Comparison of ENCODE assay signal across 16 cellular contexts in genomic region chr1:102099916-102100315, GRCh38.
DNase-seq lines count a peak whose midpoint lies in the region; ATAC-seq and TF ChIP-seq lines count a peak whose summit lies in the region.
"Had no signal": no experiment of that assay in that cellular context is flagged by ENCODE, and none has a peak within 500 bp of the region (broad histone marks: within the 10 kb centered on the region; RNA-seq: fewer than 3 reads in every experiment).

No MANE protein-coding gene starts in this region.

- no peaks in the 10 kb centered on the region for H3K79me2 ChIP-seq in GM23338 (replicated peaks; ENCODE audit: insufficient read depth)

- no peaks in the 10 kb centered on the region for H4K20me1 ChIP-seq in GM23338 (replicated peaks; ENCODE audit: insufficient read depth)

- H3K27me3 Mint-ChIP-seq in GM23338 (ENCODE audit: insufficient read depth, low read depth, poor library complexity): no peaks in the 10 kb centered on the region
- H3K27me3 Mint-ChIP-seq: CD4-positive, alpha-beta memory T cell had no signal

- no peaks in the 10 kb centered on the region; the same call in 2 of the 3 replicates for H3K9me3 Mint-ChIP-seq in GM23338

- no peaks in the 10 kb centered on the region for H3K27me3 ChIP-seq in GM23338 (ENCODE audit: insufficient read depth)
- H3K27me3 ChIP-seq in effector memory CD4-positive, alpha-beta T cell (replicated peaks; ENCODE audit: control insufficient read depth, insufficient read depth, low read length, poor library complexity, severe bottlenecking): no peaks in the 10 kb centered on the region
- H3K27me3 ChIP-seq: BE2C had no signal

- H3K4me3 Mint-ChIP-seq in GM23338: no peak overlapping the region
- H3K4me3 Mint-ChIP-seq: CD4-positive, alpha-beta memory T cell had no signal

- DNase-seq in GM23338 (ENCODE audit: low spot score): no peak
- DNase-seq in epithelial cell of proximal tubule (ENCODE audit: low read depth): peak; percentile 40
- DNase-seq in kidney tubule cell (ENCODE audit: low spot score): peak; percentile 75
- DNase-seq in effector memory CD4-positive, alpha-beta T cell: no peak
- DNase-seq in AG20443 (ENCODE audit: low spot score): no peak
- DNase-seq in NCI-H2081 (lab: John Stamatoyannopoulos, UW): no peak
- DNase-seq: BE2C; CD4-positive, alpha-beta memory T cell; DMS153; DMS79 treated with DMSO at 0.1 percent for 48 hours; EL had no signal

- H3K36me3 ChIP-seq in GM23338 (ENCODE audit: insufficient read depth): no peaks in the 10 kb centered on the region
- no peaks in the 10 kb centered on the region for H3K36me3 ChIP-seq in effector memory CD4-positive, alpha-beta T cell (ENCODE audit: control insufficient read depth, insufficient read depth, low read length)
- H3K36me3 ChIP-seq: BE2C had no signal

- H3K36me3 Mint-ChIP-seq in GM23338 (ENCODE audit: low read depth): peaks cover 6% of the 10 kb centered on the region; the same call in 2 of the 3 replicates
- H3K36me3 Mint-ChIP-seq: CD4-positive, alpha-beta memory T cell had no signal

- peaks cover 14% of the 10 kb centered on the region for H3K4me1 ChIP-seq in GM23338 (ENCODE audit: insufficient read depth)
- H3K4me1 ChIP-seq in effector memory CD4-positive, alpha-beta T cell (ENCODE audit: control insufficient read depth, insufficient read depth, low read length, poor library complexity, severe bottlenecking): no peaks in the 10 kb centered on the region
- H3K4me1 ChIP-seq: BE2C had no signal

- H3K27ac ChIP-seq in GM23338 (ENCODE audit: low read depth): peak overlapping the region; percentile 7; the same call in 1 of the 2 replicates
- no peak overlapping the region for H3K27ac ChIP-seq in effector memory CD4-positive, alpha-beta T cell (ENCODE audit: insufficient read depth, low read length, poor library complexity, severe bottlenecking)
- H3K27ac ChIP-seq: C4-2B, HL-60 had no signal

- TF ChIP-seq CTCF in GM23338 (conservative IDR thresholded peaks at IDR 0.05; ENCODE audit: low read depth in 2 of 2) (no peak), epithelial cell of proximal tubule (conservative IDR thresholded peaks at IDR 0.05; ENCODE audit: low read depth, low read length) (no peak)

- H3K27ac Mint-ChIP-seq in GM23338: no peak overlapping the region
- H3K27ac Mint-ChIP-seq: CD4-positive, alpha-beta memory T cell had no signal

- H3K4me3 ChIP-seq in GM23338: no peak overlapping the region
- H3K4me3 ChIP-seq in epithelial cell of proximal tubule (ENCODE audit: low read depth, low read length): no peak overlapping the region
- H3K4me3 ChIP-seq in effector memory CD4-positive, alpha-beta T cell (ENCODE audit: insufficient read depth, low read depth, low read length, poor library complexity, severe bottlenecking): no peak overlapping the region
- H3K4me3 ChIP-seq: HAP-1, K562 had no signal

- no peak overlapping the region for H2AFZ ChIP-seq in GM23338

- no peaks in the 10 kb centered on the region for H3K9me2 ChIP-seq in GM23338 (ENCODE audit: insufficient read depth)

- no peaks in the 10 kb centered on the region for H3K9me3 ChIP-seq in effector memory CD4-positive, alpha-beta T cell (ENCODE audit: control insufficient read depth, low read length)
- H3K9me3 ChIP-seq: BE2C, HAP-1 had no signal

- H3F3A ChIP-seq in GM23338 (replicated peaks; ENCODE audit: low read depth): no peaks in the 10 kb centered on the region

- H3K4me2 ChIP-seq in GM23338: no peak overlapping the region

- ATAC-seq in GM23338: no peak
- no peak for ATAC-seq in HG03139 (IDR thresholded peaks at IDR 0.05; ENCODE audit: unreplicated experiment)
- ATAC-seq: K562 had no signal

- peaks cover 19% of the 10 kb centered on the region; the same call in 2 of the 3 replicates for H3K4me1 Mint-ChIP-seq in GM23338
- H3K4me1 Mint-ChIP-seq: CD4-positive, alpha-beta memory T cell had no signal

TF ChIP-seq in GM23338, 12 proteins besides CTCF, POLR2A, EP300 and RAD21 (continues in another document):
- TF ChIP-seq ZNF114 (CRISPR knock-in tag; IDR thresholded peaks at IDR 0.05): no peak
- TF ChIP-seq STAT1 (IDR thresholded peaks at IDR 0.05; ENCODE audit: unreplicated experiment): no peak
- TF ChIP-seq ZNF331 (CRISPR knock-in tag; IDR thresholded peaks at IDR 0.05; ENCODE audit: low read depth): no peak
- no peak for TF ChIP-seq NANOG (IDR thresholded peaks at IDR 0.05; ENCODE audit: borderline replicate concordance)
- TF ChIP-seq EZH2 (IDR thresholded peaks at IDR 0.05; ENCODE audit: low read depth, unreplicated experiment): no peak
- no peak for TF ChIP-seq POLR2AphosphoS5 (IDR thresholded peaks at IDR 0.05; ENCODE audit: low read depth)
- no peak for TF ChIP-seq ETS1 (IDR thresholded peaks at IDR 0.05)
- no peak for TF ChIP-seq ZNF462 (CRISPR knock-in tag; IDR thresholded peaks at IDR 0.05)
- TF ChIP-seq EZH2phosphoT487 (IDR thresholded peaks at IDR 0.05; ENCODE audit: unreplicated experiment): no peak

Comparison
In these comparisons a context has a peak if more than half of its experiments do, and no peak if none do; other contexts are left out.
1. DNase-seq: peak in epithelial cell of proximal tubule (single experiment) and kidney tubule cell (single experiment); none in GM23338 (single experiment), effector memory CD4-positive, alpha-beta T cell (0 of 3), AG20443 (single experiment) and NCI-H2081 (0 of 2).